In genomic region chr13:99356216-99357089, GRCh38 we compare ENCODE assay signal across 8 cellular contexts. TPM values are rescaled to one million over a fixed set of nuclear protein-coding genes. Genes with fewer than 3 reads are reported as not detected.
A peak's percentile ranks its signal among the peaks of the same experiment; 100 is the strongest.
DNase-seq lines count a peak whose midpoint lies in the region; ATAC-seq and TF ChIP-seq lines count a peak whose summit lies in the region.

No MANE protein-coding gene starts in this region.

- peak; percentile 33 for DNase-seq in activated naive CD4-positive, alpha-beta T cell treated with Interleukin-2 at 50 U/mL for 16 hours
- no peak for DNase-seq in activated naive CD4-positive, alpha-beta T cell (lab: John Stamatoyannopoulos, UW)
- DNase-seq in T-helper 17 cell, result peak in 2 of 3 donors; percentile 44 to 60
- DNase-seq in effector memory CD8-positive, alpha-beta T cell, result peak; percentile 67 to 71 (median 71)
- DNase-seq in natural killer cell, result peak; percentile 51
- DNase-seq in NCI-H774 (lab: John Stamatoyannopoulos, UW), result no peak
- DNase-seq in GM23338 (ENCODE audit: low spot score), result no peak

- intact Hi-C loops in natural killer cell (cut with micrococcal nuclease), result loop anchor here (1.0 to 10.0 kb wide), 6 partner anchors 25 to 182 kb away; no protein-coding TSS in a partner anchor

- no peaks in the 10 kb centered on the region for H3K9me2 ChIP-seq in GM23338 (ENCODE audit: insufficient read depth)

- H3K27me3 Mint-ChIP-seq in T-helper 17 cell (no peaks in the 10 kb centered on the region), natural killer cell (ENCODE audit: low read depth in 2 of 2) (no peaks in the 10 kb centered on the region), GM23338 (ENCODE audit: insufficient read depth, low read depth, poor library complexity) (peaks cover 11% of the 10 kb centered on the region)
- no peaks in the 10 kb centered on the region for H3K27me3 Mint-ChIP-seq in effector memory CD8-positive, alpha-beta T cell

- H3K9me3 Mint-ChIP-seq in effector memory CD8-positive, alpha-beta T cell, result no peaks in the 10 kb centered on the region
- H3K9me3 Mint-ChIP-seq in natural killer cell, result no peaks in the 10 kb centered on the region
- no peaks in the 10 kb centered on the region for H3K9me3 Mint-ChIP-seq in GM23338

- H3K36me3 Mint-ChIP-seq in T-helper 17 cell (ENCODE audit: low read depth) (peaks cover 12% of the 10 kb centered on the region), natural killer cell (peaks cover 16% of the 10 kb centered on the region), GM23338 (ENCODE audit: low read depth) (peaks cover 5% of the 10 kb centered on the region)
- peaks cover 65% of the 10 kb centered on the region for H3K36me3 Mint-ChIP-seq in effector memory CD8-positive, alpha-beta T cell (ENCODE audit: insufficient read depth)

- no peak overlapping the region for H3K4me2 ChIP-seq in GM23338

- H3K4me3 Mint-ChIP-seq in T-helper 17 cell, result peak overlapping the region; percentile 89
- H3K4me3 Mint-ChIP-seq in effector memory CD8-positive, alpha-beta T cell, result peak overlapping the region; percentile 46 to 75
- H3K4me3 Mint-ChIP-seq in natural killer cell, result peak overlapping the region; percentile 81
- H3K4me3 Mint-ChIP-seq in GM23338, result no peak overlapping the region

- H3K4me1 Mint-ChIP-seq in T-helper 17 cell (peaks cover 89% of the 10 kb centered on the region), natural killer cell (peaks cover 89% of the 10 kb centered on the region in 2 donors), GM23338 (peaks cover 12% of the 10 kb centered on the region)
- H3K4me1 Mint-ChIP-seq in effector memory CD8-positive, alpha-beta T cell (ENCODE audit: low read depth in 2 of 2), result peaks cover 83 to 94% of the 10 kb centered on the region in 2 donors

- no peak overlapping the region for H2AFZ ChIP-seq in GM23338

- H3K9me3 ChIP-seq in T-helper 17 cell (ENCODE audit: control insufficient read depth, low read length, poor library complexity, severe bottlenecking), result no peaks in the 10 kb centered on the region

- no peak overlapping the region for H3K27ac ChIP-seq in GM23338 (ENCODE audit: low read depth)

- ATAC-seq in HG03066 (IDR thresholded peaks at IDR 0.05; ENCODE audit: low read depth, unreplicated experiment) (peak; percentile 71), T-helper 17 cell (peak; percentile 68), natural killer cell (peak; percentile 61 to 79 (median 77)), GM23338 (no peak)
- ATAC-seq in effector memory CD8-positive, alpha-beta T cell (replicated peaks), result peak; percentile 72

- no peaks in the 10 kb centered on the region for H3K27me3 ChIP-seq in GM23338 (ENCODE audit: insufficient read depth)

- peaks cover 6% of the 10 kb centered on the region for H4K20me1 ChIP-seq in GM23338 (replicated peaks; ENCODE audit: insufficient read depth)

- no peaks in the 10 kb centered on the region for H3F3A ChIP-seq in GM23338 (replicated peaks; ENCODE audit: low read depth)

- H3K4me1 ChIP-seq in GM23338 (ENCODE audit: insufficient read depth), result no peaks in the 10 kb centered on the region

- no peaks in the 10 kb centered on the region; the same call in 1 of the 2 replicates for H3K36me3 ChIP-seq in GM23338 (ENCODE audit: insufficient read depth)

- peak overlapping the region; percentile 100 for H3K27ac Mint-ChIP-seq in T-helper 17 cell
- H3K27ac Mint-ChIP-seq in effector memory CD8-positive, alpha-beta T cell, result peak overlapping the region; percentile 99 to 100
- peak overlapping the region; percentile 89 to 91 for H3K27ac Mint-ChIP-seq in natural killer cell
- no peak overlapping the region for H3K27ac Mint-ChIP-seq in GM23338

- H3K4me3 ChIP-seq in GM23338, result no peak overlapping the region

- no peaks in the 10 kb centered on the region for H3K79me2 ChIP-seq in GM23338 (replicated peaks; ENCODE audit: insufficient read depth)

- no peak for TF ChIP-seq CTCF in natural killer cell (IDR thresholded peaks at IDR 0.05)
- no peak for TF ChIP-seq CTCF in GM23338 (conservative IDR thresholded peaks at IDR 0.05; ENCODE audit: low read depth in 2 of 2)

TF ChIP-seq in GM23338, 12 proteins besides CTCF, POLR2A, EP300 and RAD21:
- TF ChIP-seq EZH2 (IDR thresholded peaks at IDR 0.05; ENCODE audit: low read depth, unreplicated experiment) (no peak), CREB1 (CRISPR knock-in tag; IDR thresholded peaks at IDR 0.05; ENCODE audit: low read depth) (no peak)
TF ChIP-seq in GM23338: peak in this region for 0.

RNA-seq across cellular contexts. Expression of gene GPR183, which starts 49.3 kb away (rescaled TPM):
- total RNA-seq in T-helper 17 cell (100 to 1,000 TPM; 249 to 322 TPM), natural killer cell (10 to 100 TPM; 20.0 to 47.0 (median 41.1) TPM)
- total RNA-seq in GM23338 (2014; rRNA removed; shearing (Covaris generic)), result not detected in 2 replicates
- polyA plus RNA-seq in GM23338 (2016; fragmentation: Nextera tagmentation; extraction: Ambion mirVana), result 0.78 and 0.92 TPM in 2 replicates

Comparison
In these comparisons a context has a peak if more than half of its experiments do, and no peak if none do; other contexts are left out.
1. DNase-seq: peak in activated naive CD4-positive, alpha-beta T cell treated with Interleukin-2 at 50 U/mL for 16 hours (single experiment), T-helper 17 cell (2 of 3), effector memory CD8-positive, alpha-beta T cell (3 of 3) and natural killer cell (single experiment); none in activated naive CD4-positive, alpha-beta T cell (0 of 4), NCI-H774 (single experiment) and GM23338 (single experiment).
2. RNA of gene GPR183, which starts 49.3 kb away (total RNA-seq): 249 to 322 TPM in T-helper 17 cell and 20.0 to 47.0 TPM in natural killer cell; not detected in GM23338; every median in the first group is over 10 times any median in the second.